9 cellular contexts compared by ENCODE assay signal in the genomic region with DNA sequence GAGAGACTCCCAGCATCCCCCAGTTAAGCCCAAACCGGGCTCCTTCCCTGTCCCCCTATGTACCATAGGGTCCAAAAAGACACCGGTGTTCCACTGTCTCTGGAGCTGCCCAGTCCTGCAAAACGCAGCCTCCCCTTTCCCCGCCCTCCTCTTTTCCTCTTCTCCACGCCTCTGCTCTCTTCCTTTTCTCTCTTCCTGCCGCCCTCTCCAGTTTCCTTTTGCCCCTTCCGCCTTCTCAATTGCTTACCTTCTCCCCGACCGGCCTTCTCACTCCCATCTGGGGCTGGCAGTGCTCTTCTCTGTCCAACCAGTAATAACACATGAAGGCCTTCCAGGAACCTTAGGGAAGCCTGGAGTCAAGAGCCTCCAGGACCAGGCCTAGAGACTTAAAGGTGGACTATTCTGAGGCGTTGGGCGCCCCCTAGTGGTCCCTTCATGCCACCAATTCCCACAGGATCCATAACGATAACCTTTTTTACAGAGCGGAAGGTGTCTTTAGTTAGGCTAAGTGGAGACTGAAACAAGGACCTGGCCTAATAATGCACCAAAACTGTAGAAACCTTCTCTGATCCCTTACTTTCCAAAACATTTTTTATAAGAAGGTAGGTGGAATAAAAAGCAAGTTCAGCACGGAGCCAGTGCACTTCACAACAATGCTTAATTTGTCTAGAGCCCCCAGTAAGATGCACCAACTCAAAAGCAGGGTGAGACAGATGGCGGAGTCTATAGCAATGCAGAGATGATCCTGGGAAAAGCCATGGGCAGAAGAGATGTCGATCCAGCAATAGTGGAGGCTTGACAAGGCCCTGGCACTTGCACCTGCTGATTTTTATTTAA.
DNase-seq lines count a peak whose midpoint lies in the region; ATAC-seq lines count a peak whose summit lies in the region.
"Had no signal": no experiment of that assay in that cellular context is flagged by ENCODE, and none has a peak within 500 bp of the region (broad histone marks: within the 10 kb centered on the region; RNA-seq: fewer than 3 reads in every experiment).

No MANE protein-coding gene starts in this region.

- DNase-seq in ELR (ENCODE audit: low read depth), result peak; percentile 75
- DNase-seq in NCI-H2196 treated with DMSO at 0.1 percent for 48 hours (lab: John Stamatoyannopoulos, UW; ENCODE audit: unreplicated experiment), result peak; percentile 37
- peak; percentile 32 to 55 (median 34) for DNase-seq in activated CD4-positive, CD25-positive, alpha-beta regulatory T cell (lab: John Stamatoyannopoulos, UW)
- DNase-seq in caudate nucleus (lab: John Stamatoyannopoulos, UW), result peak in 56 of 61 donors; percentile 4 to 91 (median 56)
- DNase-seq in kidney tubule cell (ENCODE audit: low spot score), result peak; percentile 77
- DNase-seq in stimulated activated CD4-positive, alpha-beta T cell treated with anti-CD3 and anti-CD28 coated beads, Interleukin-2, amount 100 ng/mL, for 48 hours, result peak; percentile 63 to 67

- H3K27ac ChIP-seq in caudate nucleus (ENCODE audit: low read depth, low read length), result no peak overlapping the region
- H3K27ac ChIP-seq: epithelial cell of prostate had no signal

- peak; percentile 67 for ATAC-seq in HG02610 (IDR thresholded peaks at IDR 0.05; ENCODE audit: unreplicated experiment)
- ATAC-seq in HG03460 (IDR thresholded peaks at IDR 0.05; ENCODE audit: unreplicated experiment), result no peak
